8 cellular contexts compared by ENCODE assay signal in the genomic region with DNA sequence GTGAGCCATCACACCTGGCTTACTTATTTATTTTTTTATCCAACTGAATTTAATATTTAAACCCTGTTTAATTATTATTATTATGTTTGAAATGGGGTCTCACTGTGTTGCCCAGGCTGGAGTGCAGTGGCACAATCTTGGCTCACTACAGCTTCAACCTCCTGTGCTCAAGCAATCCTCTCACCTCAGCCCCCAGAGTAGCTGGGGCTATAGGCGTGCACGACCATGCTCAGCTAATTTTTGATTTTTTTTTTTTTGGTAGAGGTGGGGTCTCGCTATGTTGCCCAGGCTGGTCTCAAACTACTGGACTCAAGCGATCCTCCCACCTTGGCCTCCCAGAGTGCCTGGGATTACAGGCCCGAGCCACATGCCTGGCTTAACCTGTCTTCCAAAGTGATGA.
"Had no signal": no experiment of that assay in that cellular context is flagged by ENCODE, and none has a peak within 500 bp of the region (broad histone marks: within the 10 kb centered on the region; RNA-seq: fewer than 3 reads in every experiment).

No MANE protein-coding gene starts in this region.

- H3K4me3 ChIP-seq: GM12878 had no signal

- ATAC-seq: GM12878 had no signal

- DNase-seq: GDM1, GF-D8 had no signal

- FAIRE-seq: G401.6, GM12878, GM12891, GM12892, GM18507, GM19239 had no signal
